In genomic region chr5:55694152-55694830, GRCh38 we compare ENCODE assay signal across 8 cellular contexts. TPM values are rescaled to one million over a fixed set of nuclear protein-coding genes. Genes with fewer than 3 reads are reported as not detected.
DNase-seq lines count a peak whose midpoint lies in the region; ATAC-seq and TF ChIP-seq lines count a peak whose summit lies in the region.

No MANE protein-coding gene starts in this region.

- H3K27me3 ChIP-seq in H9 (ENCODE audit: insufficient read depth, low read length) (no peaks in the 10 kb centered on the region), RWPE2 (ENCODE audit: insufficient read depth, poor library complexity, severe bottlenecking) (no peaks in the 10 kb centered on the region)

- H2BK5ac ChIP-seq in H9 (ENCODE audit: insufficient read length, low read length): no peak overlapping the region

- TF ChIP-seq POLR2A in lower leg skin (IDR thresholded peaks at IDR 0.05): no peak

- no peak overlapping the region for H2AFZ ChIP-seq in H9 (ENCODE audit: low read length)

- no peak overlapping the region for H3K9ac ChIP-seq in H9 (ENCODE audit: extremely low read depth, insufficient read length, low read length)

- H3K4me2 ChIP-seq in H9 (ENCODE audit: insufficient read depth, insufficient read length, low read length): no peak overlapping the region

- no peaks in the 10 kb centered on the region for H4K20me1 ChIP-seq in H9 (ENCODE audit: control insufficient read depth, insufficient read depth, insufficient read length)

- H3K4me3 ChIP-seq in RWPE2 (ENCODE audit: severe bottlenecking) (no peak overlapping the region), lower leg skin (ENCODE audit: low read depth, poor library complexity, severe bottlenecking) (no peak overlapping the region)

- H3T11ph ChIP-seq in H9 (ENCODE audit: low read length): no peak overlapping the region

- H3K27me3 Mint-ChIP-seq in H9 (ENCODE audit: low read depth): no peaks in the 10 kb centered on the region

- TF ChIP-seq CTCF in C4-2B (conservative IDR thresholded peaks at IDR 0.05) (peak; percentile 90), H9 (conservative IDR thresholded peaks at IDR 0.05) (peak; percentile 74), RWPE2 (IDR thresholded peaks at IDR 0.05; ENCODE audit: poor library complexity, severe bottlenecking) (peak; percentile 69), lower leg skin (IDR thresholded peaks at IDR 0.05) (no peak)

- DNase-seq in H9 (no peak), RWPE2 (ENCODE audit: low spot score) (no peak), glomerular visceral epithelial cell (ENCODE audit: extremely low spot score) (peak; percentile 34), lower leg skin (ENCODE audit: low spot score in 2 of 2) (no peak), caudate nucleus (lab: John Stamatoyannopoulos, UW) (no peak)
- DNase-seq in activated T-cell treated with anti-CD3 and anti-CD28 coated beads, Interleukin-2, amount 50 U/mL, for 48 hours: no peak

- peak; percentile 19; the same call in 1 of the 3 replicates for ATAC-seq in RWPE2 (ENCODE audit: low read depth)
- ATAC-seq in GM21825 (IDR thresholded peaks at IDR 0.05; ENCODE audit: unreplicated experiment): no peak

- H3K23ac ChIP-seq in H9 (ENCODE audit: insufficient read length, low read depth, low read length): no peak overlapping the region

- no peak overlapping the region for H3K14ac ChIP-seq in H9 (ENCODE audit: insufficient read depth, low read length)

- no peak overlapping the region for H4K5ac ChIP-seq in H9 (ENCODE audit: insufficient read length, low read depth, low read length)

- H3K27ac Mint-ChIP-seq in H9: peak overlapping the region in 2 of 3 experiments; percentile 22 to 35; a peak in 2 of 7 replicates

- H3K79me1 ChIP-seq in H9 (ENCODE audit: insufficient read depth, low read depth, low read length, poor library complexity, severe bottlenecking): no peaks in the 10 kb centered on the region

- intact Hi-C loops in lower leg skin (cut with DNase I; ENCODE audit: low total_unique reads): loop anchor here (5.0 to 10.0 kb wide), 2 partner anchors 287 to 349 kb away; no protein-coding TSS in a partner anchor

- H4K91ac ChIP-seq in H9 (ENCODE audit: insufficient read length, low read depth, low read length): no peak overlapping the region

- no peak overlapping the region for H3K27ac ChIP-seq in C4-2B
- no peak overlapping the region for H3K27ac ChIP-seq in H9 (ENCODE audit: insufficient read length, low read depth, low read length)
- H3K27ac ChIP-seq in RWPE2 (ENCODE audit: poor library complexity, severe bottlenecking): no peak overlapping the region
- no peak overlapping the region for H3K27ac ChIP-seq in caudate nucleus (ENCODE audit: low read depth, low read length)

- H3K4me1 ChIP-seq in H9 (ENCODE audit: insufficient read depth, low read length): peaks cover 5% of the 10 kb centered on the region; the same call in 1 of the 2 replicates
- no peaks in the 10 kb centered on the region for H3K4me1 ChIP-seq in RWPE2 (ENCODE audit: insufficient read depth, poor library complexity, severe bottlenecking)

- no CpG with 5 or more reads among the region's 3 CpGs for whole genome bisulfite sequencing in H9 (ENCODE audit: extremely low coverage, insufficient read length, low lambda C conversion rate)
- WGBS in lower leg skin, 2 donors: 68 to 75% methylated on average over 3 of the region's 3 CpGs

- H3K4me3 Mint-ChIP-seq in H9: no peak overlapping the region

- no peak overlapping the region for H2BK120ac ChIP-seq in H9 (ENCODE audit: low read depth, low read length, poor library complexity, severe bottlenecking)

- H3K9me3 ChIP-seq in H9 (ENCODE audit: control insufficient read depth, low read depth, low read length): no peaks in the 10 kb centered on the region
- H3K9me3 ChIP-seq in RWPE2 (ENCODE audit: severe bottlenecking): no peaks in the 10 kb centered on the region

- H3K9me3 Mint-ChIP-seq in H9: peaks cover 20 to 23% of the 10 kb centered on the region in 2 experiments

- no peak overlapping the region for H2BK20ac ChIP-seq in H9 (ENCODE audit: low read depth, low read length, poor library complexity, severe bottlenecking)

- peaks cover 23 to 36% (median 28%) of the 10 kb centered on the region in 3 experiments for H3K36me3 Mint-ChIP-seq in H9 (ENCODE audit: insufficient read depth in 1 of 3, low read depth in 3 of 3)

- H2BK12ac ChIP-seq in H9 (ENCODE audit: insufficient read length, low read depth, low read length): no peak overlapping the region

- no peaks in the 10 kb centered on the region for H3K79me2 ChIP-seq in H9 (ENCODE audit: insufficient read depth, low read length)

- peaks cover 29% of the 10 kb centered on the region for H3K36me3 ChIP-seq in RWPE2 (ENCODE audit: low read depth)

- H3K4me1 Mint-ChIP-seq in H9: peaks cover 22 to 25% of the 10 kb centered on the region in 2 experiments

- H3K23me2 ChIP-seq in H9 (ENCODE audit: insufficient read length, low read depth, low read length, poor library complexity, severe bottlenecking): no peaks in the 10 kb centered on the region

- H3K56ac ChIP-seq in H9 (ENCODE audit: insufficient read length, low read depth, low read length): no peak overlapping the region

- H3K4ac ChIP-seq in H9 (ENCODE audit: low read depth, low read length): no peak overlapping the region

- no peak overlapping the region for H4K8ac ChIP-seq in H9 (replicated peaks; ENCODE audit: insufficient read length, low read depth, low read length)

- H3K18ac ChIP-seq in H9 (ENCODE audit: insufficient read length, low read depth, low read length): no peak overlapping the region

- H2BK15ac ChIP-seq in H9 (ENCODE audit: low read depth, low read length): no peak overlapping the region

- no peak overlapping the region for H2AK5ac ChIP-seq in H9 (ENCODE audit: insufficient read length, low read length)

RNA-seq across cellular contexts. Expression of gene SLC38A9, which starts 17.8 kb away (rescaled TPM):
- 48.5 and 48.8 TPM in 2 replicates for total RNA-seq in H9 (2021)
- 10 to 100 TPM in 3 of 4 donors, 1 to 10 TPM in 1; 8.5 to 21.3 (median 16.7) TPM for total RNA-seq in lower leg skin

RNA-seq across cellular contexts. Expression of gene DDX4, which starts 43.6 kb away (rescaled TPM):
- total RNA-seq in H9 (2021) (not detected in 2 replicates), lower leg skin (not detected)

Comparison
In these comparisons a context has a peak if more than half of its experiments do, and no peak if none do; other contexts are left out.
1. CTCF ChIP-seq: peak in C4-2B (single experiment), H9 (single experiment) and RWPE2 (single experiment); none in lower leg skin (0 of 3).